Comparison of ENCODE assay signal across 1 cellular context in the genomic region with DNA sequence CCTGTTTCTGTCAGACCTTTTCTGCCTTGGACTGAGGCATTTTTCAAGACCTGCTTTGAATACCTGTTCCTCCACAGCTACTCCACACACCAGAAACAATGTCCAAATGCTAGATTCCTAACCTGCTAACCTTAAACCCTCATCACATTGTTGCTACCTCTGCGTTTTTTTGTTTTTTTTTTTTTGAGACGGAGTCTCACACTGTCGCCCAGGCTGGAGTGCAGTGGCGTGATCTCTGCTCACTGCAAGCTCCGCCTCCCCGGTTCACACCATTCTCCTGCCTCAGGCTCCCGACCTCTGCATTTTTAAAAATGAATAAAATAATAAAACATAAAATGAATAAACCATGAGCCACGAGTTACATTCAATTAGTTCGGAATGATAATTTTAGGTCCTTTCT.
A peak's percentile ranks its signal among the peaks of the same experiment; 100 is the strongest.
TF ChIP-seq lines count a peak whose summit lies in the region.

No MANE protein-coding gene starts in this region.

TF ChIP-seq in HepG2, 621 proteins besides CTCF, POLR2A, EP300 and RAD21 (continued from another document):
- TF ChIP-seq, protein P1, sequence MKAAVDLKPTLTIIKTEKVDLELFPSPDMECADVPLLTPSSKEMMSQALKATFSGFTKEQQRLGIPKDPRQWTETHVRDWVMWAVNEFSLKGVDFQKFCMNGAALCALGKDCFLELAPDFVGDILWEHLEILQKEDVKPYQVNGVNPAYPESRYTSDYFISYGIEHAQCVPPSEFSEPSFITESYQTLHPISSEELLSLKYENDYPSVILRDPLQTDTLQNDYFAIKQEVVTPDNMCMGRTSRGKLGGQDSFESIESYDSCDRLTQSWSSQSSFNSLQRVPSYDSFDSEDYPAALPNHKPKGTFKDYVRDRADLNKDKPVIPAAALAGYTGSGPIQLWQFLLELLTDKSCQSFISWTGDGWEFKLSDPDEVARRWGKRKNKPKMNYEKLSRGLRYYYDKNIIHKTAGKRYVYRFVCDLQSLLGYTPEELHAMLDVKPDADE (CRISPR knock-in tag; IDR thresholded peaks at IDR 0.05) = no peak
- TF ChIP-seq TP53 (CRISPR knock-in tag; conservative IDR thresholded peaks at IDR 0.05) (no peak), NFYC (CRISPR knock-in tag; IDR thresholded peaks at IDR 0.05) (0 out of 2 replicates have a peak, but pooled peaks have one; percentile 9), SOX6 (IDR thresholded peaks at IDR 0.05) (no peak), SOX6 (CRISPR knock-in tag; IDR thresholded peaks at IDR 0.05) (peak; percentile 28; the same call in 1 of the 2 replicates), TGIF2 (CRISPR knock-in tag; IDR thresholded peaks at IDR 0.05) (no peak)
- TF ChIP-seq, protein P2, sequence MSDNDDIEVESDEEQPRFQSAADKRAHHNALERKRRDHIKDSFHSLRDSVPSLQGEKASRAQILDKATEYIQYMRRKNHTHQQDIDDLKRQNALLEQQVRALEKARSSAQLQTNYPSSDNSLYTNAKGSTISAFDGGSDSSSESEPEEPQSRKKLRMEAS (IDR thresholded peaks at IDR 0.05) = peak; percentile 32; the same call in 1 of the 2 replicates
- TF ChIP-seq, protein P3, sequence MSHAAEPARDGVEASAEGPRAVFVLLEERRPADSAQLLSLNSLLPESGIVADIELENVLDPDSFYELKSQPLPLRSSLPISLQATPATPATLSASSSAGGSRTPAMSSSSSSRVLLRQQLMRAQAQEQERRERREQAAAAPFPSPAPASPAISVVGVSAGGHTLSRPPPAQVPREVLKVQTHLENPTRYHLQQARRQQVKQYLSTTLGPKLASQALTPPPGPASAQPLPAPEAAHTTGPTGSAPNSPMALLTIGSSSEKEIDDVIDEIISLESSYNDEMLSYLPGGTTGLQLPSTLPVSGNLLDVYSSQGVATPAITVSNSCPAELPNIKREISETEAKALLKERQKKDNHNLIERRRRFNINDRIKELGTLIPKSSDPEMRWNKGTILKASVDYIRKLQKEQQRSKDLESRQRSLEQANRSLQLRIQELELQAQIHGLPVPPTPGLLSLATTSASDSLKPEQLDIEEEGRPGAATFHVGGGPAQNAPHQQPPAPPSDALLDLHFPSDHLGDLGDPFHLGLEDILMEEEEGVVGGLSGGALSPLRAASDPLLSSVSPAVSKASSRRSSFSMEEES (CRISPR knock-in tag; IDR thresholded peaks at IDR 0.05) = 0 out of 2 replicates have a peak, but pooled peaks have one; percentile 45
